In genomic region chr5:81767938-81768337, GRCh38 we compare ENCODE assay signal across 19 cellular contexts. TPM values are rescaled to one million over a fixed set of nuclear protein-coding genes. Genes with fewer than 3 reads are reported as not detected.
DNase-seq lines count a peak whose midpoint lies in the region; ATAC-seq and TF ChIP-seq lines count a peak whose summit lies in the region.
"Had no signal": no experiment of that assay in that cellular context is flagged by ENCODE, and none has a peak within 500 bp of the region (broad histone marks: within the 10 kb centered on the region; RNA-seq: fewer than 3 reads in every experiment).

No MANE protein-coding gene starts in this region.

- H3K4me3 Mint-ChIP-seq in MCF 10A (ENCODE audit: unreplicated experiment) = no peak overlapping the region
- H3K4me3 Mint-ChIP-seq in mesothelial cell of epicardium = no peak overlapping the region
- H3K4me3 Mint-ChIP-seq in type B pancreatic cell = no peak overlapping the region
- H3K4me3 Mint-ChIP-seq: CD4-positive, alpha-beta memory T cell had no signal

- no peaks in the 10 kb centered on the region for H4K20me1 ChIP-seq in mammary epithelial cell (ENCODE audit: insufficient read depth, low read length)

- ATAC-seq in upper lobe of left lung (ENCODE audit: low FRiP score in 2 of 2) (no peak), HG02938 (IDR thresholded peaks at IDR 0.05; ENCODE audit: unreplicated experiment) (no peak)
- ATAC-seq: Right ventricle myocardium inferior had no signal

- H3K9me3 ChIP-seq in mammary epithelial cell (replicated peaks; ENCODE audit: insufficient read depth, low read length) = no peaks in the 10 kb centered on the region
- H3K9me3 ChIP-seq in upper lobe of left lung = no peaks in the 10 kb centered on the region
- H3K9me3 ChIP-seq: Peyer's patch had no signal

- H3K4me3 ChIP-seq in mammary epithelial cell (replicated peaks in 1 of 3; ENCODE audit: insufficient read depth in 1 of 3, low read depth in 2 of 3, low read length in 3 of 3) (no peak overlapping the region), cardiac fibroblast (replicated peaks in 1 of 2; ENCODE audit: low read depth in 2 of 2, low read length in 2 of 2) (no peak overlapping the region), upper lobe of left lung (no peak overlapping the region)
- H3K4me3 ChIP-seq: Peyer's patch had no signal

- 74% methylated on average over 2 of the region's 2 CpGs for WGBS in mammary epithelial cell (ENCODE audit: low coverage, missing lambda C conversion rate)
- 73 to 76% methylated on average over 2 of the region's 2 CpGs for WGBS in upper lobe of left lung, 2 donors

- intact Hi-C loops in MCF 10A (cut with micrococcal nuclease) (no loop called here), mammary epithelial cell (cut with micrococcal nuclease) (loop anchor here (2.0 kb wide), 2 partner anchors 17 to 19 kb away; partner anchors contain the start of gene SSBP2)

- no peak overlapping the region for H3K4me2 ChIP-seq in mammary epithelial cell (ENCODE audit: insufficient read depth, low read depth, low read length)

- H3K27ac ChIP-seq in mammary epithelial cell (ENCODE audit: insufficient read depth, low read depth, low read length) (no peak overlapping the region), upper lobe of left lung (no peak overlapping the region)
- H3K27ac ChIP-seq: 22Rv1, Peyer's patch had no signal

- no peak for DNase-seq in MCF 10A (ENCODE audit: unreplicated experiment)
- no peak for DNase-seq in mammary epithelial cell
- peak; percentile 34 to 44 for DNase-seq in cardiac fibroblast (ENCODE audit: low read depth in 2 of 2)
- no peak for DNase-seq in mesothelial cell of epicardium (ENCODE audit: low spot score in 2 of 2, unreplicated experiment in 2 of 2)
- no peak for DNase-seq in type B pancreatic cell (ENCODE audit: extremely low spot score, unreplicated experiment)
- no peak for DNase-seq in upper lobe of left lung
- DNase-seq in stimulated activated naive CD4-positive, alpha-beta T cell treated with Interleukin-2 at 50 U/mL for 16 hours (lab: John Stamatoyannopoulos, UW) = no peak
- DNase-seq: CD4-positive, alpha-beta memory T cell; DMS79 treated with DMSO at 0.1 percent for 48 hours; Karpas-422; NCI-H1105; NCI-H1694; NCI-H2107; NCI-H2227 treated with DMSO at 0.1 percent for 48 hours; NCI-H524; Peyer's patch had no signal

- POLR2A ChIA-PET in MCF 10A (lab: Yijun Ruan, JAX) = interaction anchor here (0.9 to 2.1 kb wide), 4 partner anchors 11 to 19 kb away, joined by 3 to 15 read pairs (median 6); partner anchors contain the start of gene SSBP2

- BruUV-seq in MCF 10A (replicated peaks; lab: Mats Ljungman, UMichigan) (no TSS peak), mammary epithelial cell (replicated peaks; lab: Mats Ljungman, UMichigan) (no TSS peak)

- dilution Hi-C loops in mammary epithelial cell (cut with HindIII; ENCODE audit: low sequenced_read_pairs) = no loop called here

- no peak overlapping the region for H2AFZ ChIP-seq in mammary epithelial cell (ENCODE audit: low read depth, low read length)

- H3K9me3 Mint-ChIP-seq in MCF 10A (ENCODE audit: unreplicated experiment) (peaks cover 10% of the 10 kb centered on the region), mesothelial cell of epicardium (peaks cover 16% of the 10 kb centered on the region), type B pancreatic cell (peaks cover 18% of the 10 kb centered on the region)

- TF ChIP-seq CTCF in MCF 10A (IDR thresholded peaks at IDR 0.05; ENCODE audit: unreplicated experiment) (no peak), mammary epithelial cell (conservative IDR thresholded peaks at IDR 0.05 in 1 of 2, IDR thresholded peaks at IDR 0.05 in 1 of 2; ENCODE audit: extremely low read depth in 1 of 2, insufficient read depth in 1 of 2, low read depth in 1 of 2, low read length in 2 of 2) (no peak), cardiac fibroblast (IDR thresholded peaks at IDR 0.05; ENCODE audit: low read depth, low read length) (no peak), mesothelial cell of epicardium (IDR thresholded peaks at IDR 0.05; ENCODE audit: unreplicated experiment) (no peak), type B pancreatic cell (conservative IDR thresholded peaks at IDR 0.05) (no peak), upper lobe of left lung (IDR thresholded peaks at IDR 0.05) (no peak)

- H3K36me3 Mint-ChIP-seq in MCF 10A (ENCODE audit: insufficient read depth, unreplicated experiment) (peaks cover 6% of the 10 kb centered on the region), mesothelial cell of epicardium (no peaks in the 10 kb centered on the region), type B pancreatic cell (no peaks in the 10 kb centered on the region)
- H3K36me3 Mint-ChIP-seq: CD4-positive, alpha-beta memory T cell had no signal

- H3K27me3 ChIP-seq in mammary epithelial cell (ENCODE audit: insufficient read depth, low read length) (no peaks in the 10 kb centered on the region), upper lobe of left lung (no peaks in the 10 kb centered on the region)
- H3K27me3 ChIP-seq: Peyer's patch had no signal

- CTCF ChIA-PET in MCF 10A (lab: Yijun Ruan, JAX) (interaction anchor here (0.9 kb wide), 1 partner anchor 492 kb away, joined by 3 read pairs; no protein-coding TSS in a partner anchor), mammary epithelial cell (lab: Charles Lee; ENCODE audit: low non-redundant PET) (no interaction called here)

- H3K27ac Mint-ChIP-seq in MCF 10A (ENCODE audit: low read depth, unreplicated experiment) (peak overlapping the region; percentile 93), mesothelial cell of epicardium (peak overlapping the region; percentile 86), type B pancreatic cell (peak overlapping the region; percentile 9)
- H3K27ac Mint-ChIP-seq: CD4-positive, alpha-beta memory T cell had no signal

- TF ChIP-seq POLR2A in upper lobe of left lung (IDR thresholded peaks at IDR 0.05) = no peak

- H3K27me3 Mint-ChIP-seq in MCF 10A (ENCODE audit: insufficient read depth, unreplicated experiment) = no peaks in the 10 kb centered on the region
- H3K27me3 Mint-ChIP-seq in mesothelial cell of epicardium (ENCODE audit: low read depth) = no peaks in the 10 kb centered on the region
- no peaks in the 10 kb centered on the region for H3K27me3 Mint-ChIP-seq in type B pancreatic cell

- no peaks in the 10 kb centered on the region for H3K79me2 ChIP-seq in mammary epithelial cell (ENCODE audit: insufficient read depth, low read length)

- no peak for TF ChIP-seq EP300 in upper lobe of left lung (IDR thresholded peaks at IDR 0.05)

- no peak overlapping the region for H3K9ac ChIP-seq in mammary epithelial cell (ENCODE audit: insufficient read depth, low read length)

- in situ Hi-C loops in mammary epithelial cell (cut with MboI; ENCODE audit: low sequenced_read_pairs in 2 of 2) = loop anchor here in 1 of 2 donors (25.0 kb wide), 1 partner anchor 394 kb away; no protein-coding TSS in a partner anchor

- H3K36me3 ChIP-seq in mammary epithelial cell (ENCODE audit: insufficient read depth, low read length) = no peaks in the 10 kb centered on the region
- H3K36me3 ChIP-seq in upper lobe of left lung = no peaks in the 10 kb centered on the region
- H3K36me3 ChIP-seq: Peyer's patch had no signal

- H3K4me1 ChIP-seq in mammary epithelial cell (ENCODE audit: insufficient read depth, low read length) (peaks cover 11% of the 10 kb centered on the region), upper lobe of left lung (peaks cover 0 to 4% (median 2%) of the 10 kb centered on the region in 4 donors)
- H3K4me1 ChIP-seq: Peyer's patch had no signal

- H3K4me1 Mint-ChIP-seq in MCF 10A (ENCODE audit: insufficient read depth, unreplicated experiment) (peaks cover 9% of the 10 kb centered on the region), mesothelial cell of epicardium (peaks cover 16% of the 10 kb centered on the region), type B pancreatic cell (ENCODE audit: unreplicated experiment) (peaks cover 14% of the 10 kb centered on the region)
- H3K4me1 Mint-ChIP-seq: CD4-positive, alpha-beta memory T cell had no signal

RNA-seq across cellular contexts. Expression of gene SSBP2, which starts 17.0 kb away (rescaled TPM):
- total RNA-seq in MCF 10A (2022) (36.0 and 52.7 TPM in 2 replicates), mammary epithelial cell (10 to 100 TPM; 24.8 to 40.8 TPM), mesothelial cell of epicardium (85.8 to 88.4 TPM (median 87.9 TPM) in 3 replicates), type B pancreatic cell (ENCODE audit: low replicate concordance) (85.2 and 102 TPM in 2 replicates), upper lobe of left lung (100 to 1,000 TPM in 1 of 6 donors, 10 to 100 TPM in 5; 23.0 to 110 (median 32.9) TPM)
- polyA plus RNA-seq in mammary epithelial cell = 33.6 TPM
- polyA minus RNA-seq in mammary epithelial cell = 22.2 TPM

Comparison
In these comparisons a context has a peak if more than half of its experiments do, and no peak if none do; other contexts are left out.
1. DNase-seq: peak in cardiac fibroblast (2 of 2); none in MCF 10A (single experiment), mammary epithelial cell (single experiment), mesothelial cell of epicardium (0 of 2), type B pancreatic cell (single experiment), upper lobe of left lung (0 of 2) and stimulated activated naive CD4-positive, alpha-beta T cell treated with Interleukin-2 at 50 U/mL for 16 hours (single experiment).
2. H3K27ac Mint-ChIP-seq: peak in every context shown above with its lines; median percentile 93 in MCF 10A; 86 in mesothelial cell of epicardium; 9 in type B pancreatic cell.